In genomic region chr17:39166437-39167335, GRCh38 we compare ENCODE assay signal across 1 cellular context.
TF ChIP-seq lines count a peak whose summit lies in the region.

No MANE protein-coding gene starts in this region.

TF ChIP-seq in H1, 55 proteins besides CTCF, POLR2A, EP300 and RAD21:
- no peak for TF ChIP-seq HDAC2 (IDR thresholded peaks at IDR 0.05; ENCODE audit: borderline replicate concordance in 1 of 2, low read depth in 2 of 2, low read length in 2 of 2)
- no peak for TF ChIP-seq NRF1 (IDR thresholded peaks at IDR 0.05; ENCODE audit: low read depth, low read length)
- TF ChIP-seq, protein P1, sequence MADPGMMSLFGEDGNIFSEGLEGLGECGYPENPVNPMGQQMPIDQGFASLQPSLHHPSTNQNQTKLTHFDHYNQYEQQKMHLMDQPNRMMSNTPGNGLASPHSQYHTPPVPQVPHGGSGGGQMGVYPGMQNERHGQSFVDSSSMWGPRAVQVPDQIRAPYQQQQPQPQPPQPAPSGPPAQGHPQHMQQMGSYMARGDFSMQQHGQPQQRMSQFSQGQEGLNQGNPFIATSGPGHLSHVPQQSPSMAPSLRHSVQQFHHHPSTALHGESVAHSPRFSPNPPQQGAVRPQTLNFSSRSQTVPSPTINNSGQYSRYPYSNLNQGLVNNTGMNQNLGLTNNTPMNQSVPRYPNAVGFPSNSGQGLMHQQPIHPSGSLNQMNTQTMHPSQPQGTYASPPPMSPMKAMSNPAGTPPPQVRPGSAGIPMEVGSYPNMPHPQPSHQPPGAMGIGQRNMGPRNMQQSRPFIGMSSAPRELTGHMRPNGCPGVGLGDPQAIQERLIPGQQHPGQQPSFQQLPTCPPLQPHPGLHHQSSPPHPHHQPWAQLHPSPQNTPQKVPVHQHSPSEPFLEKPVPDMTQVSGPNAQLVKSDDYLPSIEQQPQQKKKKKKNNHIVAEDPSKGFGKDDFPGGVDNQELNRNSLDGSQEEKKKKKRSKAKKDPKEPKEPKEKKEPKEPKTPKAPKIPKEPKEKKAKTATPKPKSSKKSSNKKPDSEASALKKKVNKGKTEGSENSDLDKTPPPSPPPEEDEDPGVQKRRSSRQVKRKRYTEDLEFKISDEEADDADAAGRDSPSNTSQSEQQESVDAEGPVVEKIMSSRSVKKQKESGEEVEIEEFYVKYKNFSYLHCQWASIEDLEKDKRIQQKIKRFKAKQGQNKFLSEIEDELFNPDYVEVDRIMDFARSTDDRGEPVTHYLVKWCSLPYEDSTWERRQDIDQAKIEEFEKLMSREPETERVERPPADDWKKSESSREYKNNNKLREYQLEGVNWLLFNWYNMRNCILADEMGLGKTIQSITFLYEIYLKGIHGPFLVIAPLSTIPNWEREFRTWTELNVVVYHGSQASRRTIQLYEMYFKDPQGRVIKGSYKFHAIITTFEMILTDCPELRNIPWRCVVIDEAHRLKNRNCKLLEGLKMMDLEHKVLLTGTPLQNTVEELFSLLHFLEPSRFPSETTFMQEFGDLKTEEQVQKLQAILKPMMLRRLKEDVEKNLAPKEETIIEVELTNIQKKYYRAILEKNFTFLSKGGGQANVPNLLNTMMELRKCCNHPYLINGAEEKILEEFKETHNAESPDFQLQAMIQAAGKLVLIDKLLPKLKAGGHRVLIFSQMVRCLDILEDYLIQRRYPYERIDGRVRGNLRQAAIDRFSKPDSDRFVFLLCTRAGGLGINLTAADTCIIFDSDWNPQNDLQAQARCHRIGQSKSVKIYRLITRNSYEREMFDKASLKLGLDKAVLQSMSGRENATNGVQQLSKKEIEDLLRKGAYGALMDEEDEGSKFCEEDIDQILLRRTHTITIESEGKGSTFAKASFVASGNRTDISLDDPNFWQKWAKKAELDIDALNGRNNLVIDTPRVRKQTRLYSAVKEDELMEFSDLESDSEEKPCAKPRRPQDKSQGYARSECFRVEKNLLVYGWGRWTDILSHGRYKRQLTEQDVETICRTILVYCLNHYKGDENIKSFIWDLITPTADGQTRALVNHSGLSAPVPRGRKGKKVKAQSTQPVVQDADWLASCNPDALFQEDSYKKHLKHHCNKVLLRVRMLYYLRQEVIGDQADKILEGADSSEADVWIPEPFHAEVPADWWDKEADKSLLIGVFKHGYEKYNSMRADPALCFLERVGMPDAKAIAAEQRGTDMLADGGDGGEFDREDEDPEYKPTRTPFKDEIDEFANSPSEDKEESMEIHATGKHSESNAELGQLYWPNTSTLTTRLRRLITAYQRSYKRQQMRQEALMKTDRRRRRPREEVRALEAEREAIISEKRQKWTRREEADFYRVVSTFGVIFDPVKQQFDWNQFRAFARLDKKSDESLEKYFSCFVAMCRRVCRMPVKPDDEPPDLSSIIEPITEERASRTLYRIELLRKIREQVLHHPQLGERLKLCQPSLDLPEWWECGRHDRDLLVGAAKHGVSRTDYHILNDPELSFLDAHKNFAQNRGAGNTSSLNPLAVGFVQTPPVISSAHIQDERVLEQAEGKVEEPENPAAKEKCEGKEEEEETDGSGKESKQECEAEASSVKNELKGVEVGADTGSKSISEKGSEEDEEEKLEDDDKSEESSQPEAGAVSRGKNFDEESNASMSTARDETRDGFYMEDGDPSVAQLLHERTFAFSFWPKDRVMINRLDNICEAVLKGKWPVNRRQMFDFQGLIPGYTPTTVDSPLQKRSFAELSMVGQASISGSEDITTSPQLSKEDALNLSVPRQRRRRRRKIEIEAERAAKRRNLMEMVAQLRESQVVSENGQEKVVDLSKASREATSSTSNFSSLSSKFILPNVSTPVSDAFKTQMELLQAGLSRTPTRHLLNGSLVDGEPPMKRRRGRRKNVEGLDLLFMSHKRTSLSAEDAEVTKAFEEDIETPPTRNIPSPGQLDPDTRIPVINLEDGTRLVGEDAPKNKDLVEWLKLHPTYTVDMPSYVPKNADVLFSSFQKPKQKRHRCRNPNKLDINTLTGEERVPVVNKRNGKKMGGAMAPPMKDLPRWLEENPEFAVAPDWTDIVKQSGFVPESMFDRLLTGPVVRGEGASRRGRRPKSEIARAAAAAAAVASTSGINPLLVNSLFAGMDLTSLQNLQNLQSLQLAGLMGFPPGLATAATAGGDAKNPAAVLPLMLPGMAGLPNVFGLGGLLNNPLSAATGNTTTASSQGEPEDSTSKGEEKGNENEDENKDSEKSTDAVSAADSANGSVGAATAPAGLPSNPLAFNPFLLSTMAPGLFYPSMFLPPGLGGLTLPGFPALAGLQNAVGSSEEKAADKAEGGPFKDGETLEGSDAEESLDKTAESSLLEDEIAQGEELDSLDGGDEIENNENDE (IDR thresholded peaks at IDR 0.05; ENCODE audit: insufficient replicate concordance, low read length) = no peak
- no peak for TF ChIP-seq CHD2 (IDR thresholded peaks at IDR 0.05; ENCODE audit: low read length)
- no peak for TF ChIP-seq ASH2L (IDR thresholded peaks at IDR 0.05; ENCODE audit: low read length)
- no peak for TF ChIP-seq NANOG (IDR thresholded peaks at IDR 0.05; ENCODE audit: insufficient read depth, low read depth, low read length, poor library complexity, severe bottlenecking)
- no peak for TF ChIP-seq ATF3 (IDR thresholded peaks at IDR 0.05; ENCODE audit: insufficient read depth, low read depth, low read length)
- TF ChIP-seq RXRA (IDR thresholded peaks at IDR 0.05; ENCODE audit: insufficient read depth, low read depth, low read length) = no peak
- TF ChIP-seq SP2 (IDR thresholded peaks at IDR 0.05; ENCODE audit: low read length) = no peak
- no peak for TF ChIP-seq TBP (IDR thresholded peaks at IDR 0.05; ENCODE audit: low read depth, low read length)
TF ChIP-seq in H1: peak in this region for 0.
